ENCODE assay signal across 6 cellular contexts in genomic region chr1:156590326-156591180, GRCh38.
DNase-seq lines count a peak whose midpoint lies in the region; ATAC-seq and TF ChIP-seq lines count a peak whose summit lies in the region.

No MANE protein-coding gene starts in this region.

- peak overlapping the region; percentile 97 for H3K9ac ChIP-seq in NT2/D1 (ENCODE audit: insufficient read length, low read depth)
- peak overlapping the region; percentile 84; the same call in 1 of the 2 replicates for H3K9ac ChIP-seq in iPS-20b (ENCODE audit: low read depth, low read length)

- H3K27me3 ChIP-seq in NT2/D1 (ENCODE audit: insufficient read depth, insufficient read length) (no peaks in the 10 kb centered on the region), iPS-20b (ENCODE audit: insufficient read depth, low read length) (peaks cover 5% of the 10 kb centered on the region; the same call in 1 of the 2 replicates)

- ATAC-seq in GM18861 (IDR thresholded peaks at IDR 0.05; ENCODE audit: unreplicated experiment) (no peak), GM18517 (IDR thresholded peaks at IDR 0.05; ENCODE audit: unreplicated experiment) (no peak)

- H3K9me3 ChIP-seq in NT2/D1 (ENCODE audit: insufficient read depth, low read length) (no peaks in the 10 kb centered on the region), iPS-20b (ENCODE audit: insufficient read depth, low read depth, low read length) (no peaks in the 10 kb centered on the region)

- TF ChIP-seq CTCF in 22Rv1 (IDR thresholded peaks at IDR 0.05): no peak

- DNase-seq in NT2/D1 (ENCODE audit: low read depth, low spot score) (no peak), NCI-H146 (lab: John Stamatoyannopoulos, UW) (no peak)

- peak overlapping the region; percentile 93 for H3K4me3 ChIP-seq in NT2/D1 (ENCODE audit: insufficient read length, low read depth)
- peak overlapping the region; percentile 78 for H3K4me3 ChIP-seq in iPS-20b (ENCODE audit: low read length)

- peaks cover 32% of the 10 kb centered on the region for H3K36me3 ChIP-seq in NT2/D1 (ENCODE audit: insufficient read depth, insufficient read length, low read length)
- H3K36me3 ChIP-seq in iPS-20b (ENCODE audit: insufficient read depth, low read depth, low read length): peaks cover 31% of the 10 kb centered on the region

- peak overlapping the region; percentile 89 for H3K27ac ChIP-seq in 22Rv1
- no peak overlapping the region for H3K27ac ChIP-seq in iPS-20b (ENCODE audit: low read length)

- H3K4me1 ChIP-seq in NT2/D1 (ENCODE audit: insufficient read depth, insufficient read length) (peaks cover 9% of the 10 kb centered on the region), iPS-20b (ENCODE audit: insufficient read depth, low read length) (peaks cover 11% of the 10 kb centered on the region; the same call in 1 of the 2 replicates)
